24 cellular contexts compared by ENCODE assay signal in the genomic region with DNA sequence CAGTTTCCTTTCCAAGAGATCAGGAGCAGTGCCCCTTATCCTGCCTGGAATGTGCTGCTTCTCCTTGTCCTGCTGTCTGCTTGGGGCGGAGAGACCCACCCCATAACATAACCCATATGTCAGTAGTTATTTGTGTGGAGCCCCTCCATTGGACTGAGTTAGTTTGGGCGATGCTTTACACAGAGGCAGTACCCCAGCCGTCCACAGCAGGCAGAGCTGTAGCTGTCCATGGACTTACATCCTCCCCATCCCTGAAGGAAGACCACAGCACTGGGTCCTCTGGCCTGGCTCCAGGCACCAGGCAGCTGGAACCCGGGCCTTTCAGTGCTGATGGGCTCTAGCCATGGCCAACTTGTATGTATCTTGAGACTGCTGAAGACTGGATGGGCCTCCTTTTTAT. TPM values are rescaled to one million over a fixed set of nuclear protein-coding genes. Genes with fewer than 3 reads are reported as not detected.
DNase-seq lines count a peak whose midpoint lies in the region; ATAC-seq lines count a peak whose summit lies in the region.
"Had no signal": no experiment of that assay in that cellular context is flagged by ENCODE, and none has a peak within 500 bp of the region (broad histone marks: within the 10 kb centered on the region; RNA-seq: fewer than 3 reads in every experiment).

No MANE protein-coding gene starts in this region.

- 92% methylated on average over 4 of the region's 4 CpGs for WGBS in mesenchymal stem cell
- 81 to 89% methylated on average over 4 of the region's 4 CpGs for WGBS in aorta, 2 donors

- no peak overlapping the region for H4K91ac ChIP-seq in mesenchymal stem cell (ENCODE audit: low read length)

- no peak overlapping the region for H2BK15ac ChIP-seq in mesenchymal stem cell (ENCODE audit: low read depth, poor library complexity, severe bottlenecking)

- peak overlapping the region in 1 of 2 experiments; percentile 67 for H2BK12ac ChIP-seq in mesenchymal stem cell (ENCODE audit: low read length in 2 of 2)

- intact Hi-C loops in aorta (cut with DNase I) = no loop called here
- intact Hi-C loops in left cardiac atrium (cut with DNase I) = no loop called here

- no peaks in the 10 kb centered on the region for H3K27me3 ChIP-seq in adipocyte (replicated peaks; ENCODE audit: control insufficient read depth, insufficient read depth, low read length)
- H3K27me3 ChIP-seq in mesenchymal stem cell (ENCODE audit: control insufficient read depth in 1 of 2, insufficient read depth in 1 of 2, low read length in 2 of 2) = peaks cover 0 to 9% of the 10 kb centered on the region in 2 experiments
- no peaks in the 10 kb centered on the region for H3K27me3 ChIP-seq in aorta (ENCODE audit: control insufficient read depth in 1 of 2, insufficient read depth in 2 of 2, low read length in 1 of 2)

- ATAC-seq in aorta (ENCODE audit: low FRiP score) (peak; percentile 11), HG02678 (IDR thresholded peaks at IDR 0.05; ENCODE audit: unreplicated experiment) (no peak), left cardiac atrium (no peak)
- ATAC-seq: SK-N-SH treated with all-trans-retinoic acid at 6 μM for 48 hours had no signal

- no peak overlapping the region for H3K14ac ChIP-seq in mesenchymal stem cell (ENCODE audit: low read length in 2 of 2)

- H3K79me1 ChIP-seq in mesenchymal stem cell (replicated peaks; ENCODE audit: low read length, poor library complexity, severe bottlenecking) = no peaks in the 10 kb centered on the region

- H3K23ac ChIP-seq in mesenchymal stem cell (ENCODE audit: low read length in 2 of 2) = no peak overlapping the region

- H3K18ac ChIP-seq in mesenchymal stem cell (ENCODE audit: low read depth in 1 of 2, low read length in 2 of 2) = peak overlapping the region; percentile 16 to 23

- H4K8ac ChIP-seq in mesenchymal stem cell (ENCODE audit: low read length) = peak overlapping the region; percentile 0

- H3K4ac ChIP-seq in mesenchymal stem cell (ENCODE audit: low read depth in 1 of 2, low read length in 2 of 2) = peak overlapping the region in 1 of 2 experiments; percentile 53

- H3K36me3 ChIP-seq in adipocyte (ENCODE audit: control insufficient read depth, insufficient read depth, low read length, severe bottlenecking) (no peaks in the 10 kb centered on the region), mesenchymal stem cell (ENCODE audit: control insufficient read depth in 1 of 2, insufficient read depth in 2 of 2, low read depth in 1 of 2, low read length in 2 of 2) (no peaks in the 10 kb centered on the region), aorta (ENCODE audit: control insufficient read depth in 1 of 2, insufficient read depth in 2 of 2, low read length in 1 of 2) (no peaks in the 10 kb centered on the region)

- H3K9me3 ChIP-seq in adipocyte (ENCODE audit: control insufficient read depth, low read length) (no peaks in the 10 kb centered on the region), mesenchymal stem cell (ENCODE audit: control insufficient read depth, low read length) (no peaks in the 10 kb centered on the region), aorta (ENCODE audit: control insufficient read depth, low read length) (no peaks in the 10 kb centered on the region)

- peaks cover 59% of the 10 kb centered on the region for H3K4me1 ChIP-seq in adipocyte (ENCODE audit: control insufficient read depth, insufficient read depth, low read length)
- peaks cover 9% of the 10 kb centered on the region for H3K4me1 ChIP-seq in mesenchymal stem cell (ENCODE audit: control insufficient read depth, insufficient read depth, low read depth, low read length)
- no peaks in the 10 kb centered on the region for H3K4me1 ChIP-seq in aorta (ENCODE audit: control insufficient read depth in 1 of 2, insufficient read depth in 2 of 2, low read length in 2 of 2)

- DNase-seq in NCI-H82 (lab: John Stamatoyannopoulos, UW) (peak; percentile 58), NCI-H82 treated with DMSO at 0.1 percent for 48 hours (lab: John Stamatoyannopoulos, UW; ENCODE audit: unreplicated experiment) (no peak), adipocyte (ENCODE audit: low read depth) (no peak), mesenchymal stem cell (no peak), aorta (no peak), nucleus accumbens (lab: John Stamatoyannopoulos, UW) (no peak), left cardiac atrium (no peak)
- DNase-seq: Calu3; CD8-positive, alpha-beta memory T cell; DMS153; NCI-H1105; NCI-H146; NCI-H2029; NCI-H2227 treated with DMSO at 0.1 percent for 48 hours; NCI-H510A; NK-92 treated with Interleukin-12 subunit alpha and Interleukin-12 subunit beta, amount 100 ng/mL, for 24 hours had no signal

- H3K9ac ChIP-seq in adipocyte (ENCODE audit: low read length) = peak overlapping the region; percentile 70
- H3K9ac ChIP-seq in mesenchymal stem cell (ENCODE audit: low read length) = no peak overlapping the region
- H3K9ac ChIP-seq: KMS-11 had no signal

- no peak overlapping the region for H2AFZ ChIP-seq in mesenchymal stem cell (ENCODE audit: low read depth, low read length)

- no peak overlapping the region for H3K4me2 ChIP-seq in mesenchymal stem cell (ENCODE audit: low read length, poor library complexity, severe bottlenecking)
- H3K4me2 ChIP-seq: KMS-11 had no signal

- H3K27ac ChIP-seq in mesenchymal stem cell (ENCODE audit: low read length, poor library complexity, severe bottlenecking) (no peak overlapping the region), aorta (ENCODE audit: low read depth in 1 of 2, low read length in 2 of 2) (no peak overlapping the region)
- H3K27ac ChIP-seq: 22Rv1, C4-2B, HL-60, KMS-11 had no signal

- no peak overlapping the region for H2BK5ac ChIP-seq in mesenchymal stem cell (ENCODE audit: low read depth, low read length, poor library complexity, severe bottlenecking)

- H3K4me3 ChIP-seq in adipocyte (ENCODE audit: low read length) = peak overlapping the region; percentile 58
- H3K4me3 ChIP-seq in mesenchymal stem cell (ENCODE audit: insufficient read depth in 1 of 2, low read depth in 1 of 2, low read length in 2 of 2) = no peak overlapping the region
- no peak overlapping the region for H3K4me3 ChIP-seq in aorta (ENCODE audit: low read length in 2 of 2)

- H2BK120ac ChIP-seq in mesenchymal stem cell (ENCODE audit: low read depth, low read length) = no peak overlapping the region

- no peak overlapping the region for H2AK5ac ChIP-seq in mesenchymal stem cell (ENCODE audit: low read length, severe bottlenecking)

RNA-seq across cellular contexts. Expression of a gene that starts 20.3 kb away (rescaled TPM):
- not detected for polyA plus RNA-seq in mesenchymal stem cell (2013, experiment 1 of 2)
- not detected for polyA plus RNA-seq in mesenchymal stem cell (2013, experiment 2 of 2)
- total RNA-seq in aorta (not detected), left cardiac atrium (not detected)
- 1 to 10 TPM; 1.5 to 1.9 TPM for polyA plus RNA-seq in aorta
- total RNA-seq: Calu3; CD8-positive, alpha-beta memory T cell; H4; HT-29 had no signal
- polyA plus RNA-seq: CD8-positive, alpha-beta memory T cell had no signal

RNA-seq across cellular contexts. Expression of a gene that starts 42.0 kb away (rescaled TPM):
- not detected for polyA plus RNA-seq in mesenchymal stem cell (2013, experiment 1 of 2)
- not detected for polyA plus RNA-seq in mesenchymal stem cell (2013, experiment 2 of 2)
- total RNA-seq in aorta (not detected), left cardiac atrium (not detected)
- 1 to 10 TPM; 2.3 to 5.1 TPM for polyA plus RNA-seq in aorta
- total RNA-seq: Calu3; CD8-positive, alpha-beta memory T cell; H4; HT-29 had no signal
- polyA plus RNA-seq: CD8-positive, alpha-beta memory T cell had no signal
